In genomic region chr16:24382929-24383328, GRCh38 we compare ENCODE assay signal across 21 cellular contexts.
DNase-seq lines count a peak whose midpoint lies in the region; ATAC-seq and TF ChIP-seq lines count a peak whose summit lies in the region.
"Had no signal": no experiment of that assay in that cellular context is flagged by ENCODE, and none has a peak within 500 bp of the region (broad histone marks: within the 10 kb centered on the region; RNA-seq: fewer than 3 reads in every experiment).

No MANE protein-coding gene starts in this region.

- no peak overlapping the region for H4K91ac ChIP-seq in neuronal stem cell (ENCODE audit: low read depth, low read length, poor library complexity)

- H3K4me3 ChIP-seq in H7 (ENCODE audit: insufficient read depth, low read depth, low read length) (no peak overlapping the region), neuronal stem cell (ENCODE audit: low read length in 2 of 2) (no peak overlapping the region)
- H3K4me3 ChIP-seq: K562, MG63 had no signal

- H3K27me3 ChIP-seq in H7 (ENCODE audit: control insufficient read depth, insufficient read depth, low read length) (peaks cover 2% of the 10 kb centered on the region; the same call in 1 of the 2 replicates), neuronal stem cell (ENCODE audit: control insufficient read depth in 3 of 3, insufficient read depth in 3 of 3, low read depth in 1 of 3, low read length in 3 of 3) (peaks cover 0 to 4% (median 0%) of the 10 kb centered on the region in 3 experiments)
- H3K27me3 ChIP-seq: MG63 had no signal

- no peaks in the 10 kb centered on the region for H3K79me1 ChIP-seq in neuronal stem cell (ENCODE audit: low read depth, low read length)

- peaks cover 41% of the 10 kb centered on the region for H3K9me3 Mint-ChIP-seq in WTC11

- POLR2A ChIA-PET in WTC11 (lab: Charles Lee): no interaction called here

- H3K23ac ChIP-seq in neuronal stem cell (ENCODE audit: low read depth, low read length, poor library complexity): no peak overlapping the region

- peaks cover 36% of the 10 kb centered on the region for H3K36me3 Mint-ChIP-seq in WTC11

- no peak overlapping the region for H3K4ac ChIP-seq in neuronal stem cell (ENCODE audit: low read length)

- no peak overlapping the region for H3K18ac ChIP-seq in neuronal stem cell (ENCODE audit: low read length)

- H3K36me3 ChIP-seq in H7 (replicated peaks; ENCODE audit: control insufficient read depth, insufficient read depth, low read length): no peaks in the 10 kb centered on the region
- no peaks in the 10 kb centered on the region for H3K36me3 ChIP-seq in neuronal stem cell (replicated peaks in 1 of 2; ENCODE audit: control insufficient read depth in 2 of 2, insufficient read depth in 2 of 2, low read length in 2 of 2)
- H3K36me3 ChIP-seq: MG63 had no signal

- no peak overlapping the region for H2BK120ac ChIP-seq in neuronal stem cell (ENCODE audit: low read depth, low read length)

- no peak overlapping the region for H4K8ac ChIP-seq in neuronal stem cell (ENCODE audit: low read depth, low read length)

- peaks cover 94% of the 10 kb centered on the region for H3K27me3 Mint-ChIP-seq in WTC11 (ENCODE audit: low read depth)

- H3K4me2 ChIP-seq in neuronal stem cell (ENCODE audit: insufficient read depth, low read length, poor library complexity, severe bottlenecking): no peak overlapping the region

- DNase-seq in H7 (peak; percentile 40), WTC11 (ENCODE audit: low spot score) (no peak), iPS DF 4.7 (ENCODE audit: extremely low read depth, low spot score) (peak; percentile 25), neuronal stem cell (ENCODE audit: low spot score) (peak; percentile 31), NCI-H748 (lab: John Stamatoyannopoulos, UW; ENCODE audit: unreplicated experiment) (no peak), cerebellum (ENCODE audit: low spot score) (no peak), cardiac septum (ENCODE audit: low spot score) (no peak)
- DNase-seq: CD4-positive, CD25-positive, alpha-beta regulatory T cell; COR-L47; DMS79; MG63; NCI-H1092; NCI-H1436; NCI-H187 treated with DMSO at 0.1 percent for 48 hours; NCI-H2107; NCI-H69 had no signal

- no CpG with 5 or more reads among the region's 2 CpGs for WGBS in neuronal stem cell (ENCODE audit: extremely low coverage in 2 of 2, insufficient read length in 2 of 2, insufficient replicate concordance in 1 of 2), 2 donors

- H3K27ac Mint-ChIP-seq in WTC11: no peak overlapping the region; the same call in 1 of the 2 replicates
- H3K27ac Mint-ChIP-seq: CD4-positive, CD25-positive, alpha-beta regulatory T cell had no signal

- H2AFZ ChIP-seq in neuronal stem cell (ENCODE audit: low read length): no peak overlapping the region

- ATAC-seq in WTC11 (peak; percentile 89), HG03469 (IDR thresholded peaks at IDR 0.05; ENCODE audit: unreplicated experiment) (no peak)
- ATAC-seq: HepG2, K562, Panc1, SK-N-SH treated with all-trans-retinoic acid at 6 μM for 48 hours had no signal

- intact Hi-C loops in cardiac septum (cut with DNase I): no loop called here

- no peak overlapping the region for H3K14ac ChIP-seq in neuronal stem cell (ENCODE audit: low read length)

- H2AK5ac ChIP-seq in neuronal stem cell (ENCODE audit: low read depth, low read length): no peak overlapping the region

- CTCF ChIA-PET in WTC11 (lab: Charles Lee): interaction anchor here (0.8 to 2.5 kb wide), 10 partner anchors 12 to 337 kb away, joined by 3 to 14 read pairs (median 4); no protein-coding TSS in a partner anchor

- H2BK5ac ChIP-seq in neuronal stem cell (ENCODE audit: low read length): no peak overlapping the region

- H3K9me3 ChIP-seq in neuronal stem cell (replicated peaks in 1 of 2; ENCODE audit: control insufficient read depth in 2 of 2, insufficient read depth in 1 of 2, low read depth in 1 of 2, low read length in 2 of 2): peaks cover 7 to 15% of the 10 kb centered on the region in 2 donors

- no peak overlapping the region for H2BK12ac ChIP-seq in neuronal stem cell (ENCODE audit: low read length)

- no peak overlapping the region for H3K4me3 Mint-ChIP-seq in WTC11
- H3K4me3 Mint-ChIP-seq: CD4-positive, CD25-positive, alpha-beta regulatory T cell had no signal

- H2BK15ac ChIP-seq in neuronal stem cell (ENCODE audit: low read length): no peak overlapping the region

- no peak for TF ChIP-seq CTCF in WTC11 (IDR thresholded peaks at IDR 0.05)

- H3K27ac ChIP-seq in neuronal stem cell (replicated peaks; ENCODE audit: low read length): no peak overlapping the region

- H3K4me1 ChIP-seq in neuronal stem cell (ENCODE audit: control insufficient read depth in 2 of 2, insufficient read depth in 1 of 2, low read depth in 1 of 2, low read length in 2 of 2): peaks cover 0 to 3% of the 10 kb centered on the region in 2 donors

- no peak overlapping the region for H3K9ac ChIP-seq in neuronal stem cell (ENCODE audit: low read depth, low read length, poor library complexity)

- H3K4me1 Mint-ChIP-seq in WTC11: peaks cover 36% of the 10 kb centered on the region
- H3K4me1 Mint-ChIP-seq: CD4-positive, CD25-positive, alpha-beta regulatory T cell had no signal

TF ChIP-seq in WTC11, 78 proteins besides CTCF, POLR2A, EP300 and RAD21:
- TF ChIP-seq, protein P1, sequence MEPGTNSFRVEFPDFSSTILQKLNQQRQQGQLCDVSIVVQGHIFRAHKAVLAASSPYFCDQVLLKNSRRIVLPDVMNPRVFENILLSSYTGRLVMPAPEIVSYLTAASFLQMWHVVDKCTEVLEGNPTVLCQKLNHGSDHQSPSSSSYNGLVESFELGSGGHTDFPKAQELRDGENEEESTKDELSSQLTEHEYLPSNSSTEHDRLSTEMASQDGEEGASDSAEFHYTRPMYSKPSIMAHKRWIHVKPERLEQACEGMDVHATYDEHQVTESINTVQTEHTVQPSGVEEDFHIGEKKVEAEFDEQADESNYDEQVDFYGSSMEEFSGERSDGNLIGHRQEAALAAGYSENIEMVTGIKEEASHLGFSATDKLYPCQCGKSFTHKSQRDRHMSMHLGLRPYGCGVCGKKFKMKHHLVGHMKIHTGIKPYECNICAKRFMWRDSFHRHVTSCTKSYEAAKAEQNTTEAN (CRISPR knock-in tag; IDR thresholded peaks at IDR 0.05): peak; percentile 48; the same call in 1 of the 2 replicates
- TF ChIP-seq MLX (CRISPR knock-in tag; IDR thresholded peaks at IDR 0.05) (no peak), ETV6 (CRISPR knock-in tag; IDR thresholded peaks at IDR 0.05) (0 out of 2 replicates have a peak, but pooled peaks have one; percentile 49)
TF ChIP-seq in WTC11: peak in this region for 2.

Comparison
In these comparisons a context has a peak if more than half of its experiments do, and no peak if none do; other contexts are left out.
1. DNase-seq: peak in H7 (single experiment), iPS DF 4.7 (single experiment) and neuronal stem cell (single experiment); none in WTC11 (single experiment), NCI-H748 (single experiment), cerebellum (single experiment) and cardiac septum (single experiment).